37 cellular contexts compared by ENCODE assay signal in the genomic region with DNA sequence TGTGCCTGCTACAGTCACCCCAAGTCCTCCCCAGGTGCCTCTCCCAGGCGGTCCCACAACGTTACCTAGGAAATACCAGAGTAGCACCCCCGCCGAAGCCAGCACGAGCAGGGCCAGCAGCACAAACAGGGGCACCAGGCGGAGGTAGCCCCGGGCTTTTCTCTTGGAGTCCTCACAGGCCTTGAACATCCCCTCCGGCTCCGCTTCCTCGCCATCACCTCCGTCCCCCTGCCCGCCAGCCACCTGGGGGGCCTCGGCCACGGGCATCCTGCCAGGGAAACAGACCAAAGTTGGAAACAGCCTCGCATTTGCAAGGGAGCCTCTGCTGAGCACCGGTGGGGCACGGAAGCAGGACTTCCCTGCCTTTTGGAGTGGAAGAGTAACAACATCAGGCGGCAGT. TPM values are rescaled to one million over a fixed set of nuclear protein-coding genes. Genes with fewer than 3 reads are reported as not detected.
"Had no signal": no experiment of that assay in that cellular context is flagged by ENCODE, and none has a peak within 500 bp of the region (broad histone marks: within the 10 kb centered on the region; RNA-seq: fewer than 3 reads in every experiment).

No MANE protein-coding gene starts in this region.

- H3K27me3 ChIP-seq: adrenal gland, body of pancreas had no signal

- H3K9me3 ChIP-seq: adrenal gland, body of pancreas, breast epithelium had no signal

- H3K36me3 Mint-ChIP-seq: activated CD4-positive, alpha-beta memory T cell treated with anti-CD3 and anti-CD28 coated beads for 36 hours; activated naive CD4-positive, alpha-beta T cell treated with anti-CD3 and anti-CD28 coated beads, Interleukin-2, amount 50 U/mL, for 72 hours; activated naive CD8-positive, alpha-beta T cell treated with anti-CD3 and anti-CD28 coated beads for 36 hours had no signal

- H3K4me1 ChIP-seq: adrenal gland, body of pancreas, breast epithelium had no signal

- H3K9me3 Mint-ChIP-seq: activated B cell treated with CpG ODN at 0.5 μM for 24 hours; activated CD4-positive, alpha-beta memory T cell treated with anti-CD3 and anti-CD28 coated beads for 36 hours; activated CD4-positive, alpha-beta T cell treated with anti-CD3 and anti-CD28 coated beads, Interleukin-2, amount 10 ng/mL, durations not matched to agents 24 days and 14 days; activated CD8-positive, alpha-beta T cell treated with anti-CD3 and anti-CD28 coated beads for 36 hours; activated naive CD4-positive, alpha-beta T cell treated with anti-CD3 and anti-CD28 coated beads for 36 hours; activated naive CD4-positive, alpha-beta T cell treated with anti-CD3 and anti-CD28 coated beads, Interleukin-2, amount 50 U/mL, for 72 hours; activated naive CD8-positive, alpha-beta T cell treated with anti-CD3 and anti-CD28 coated beads for 36 hours; activated T-cell treated with anti-CD3 and anti-CD28 coated beads, Interleukin-2, amount 50 U/mL, for 4 hours; activated T-cell treated with anti-CD3 and anti-CD28 coated beads, Interleukin-2, amount 50 U/mL, for 72 hours; activated T-helper 1 cell treated with anti-CD3 and anti-CD28 coated beads, Interleukin-12 subunit alpha, Interleukin-12 subunit beta, Interleukin-2, Interleukin-4 antibody, amounts not matched to agents 30 ng/mL and 10 ng/mL and 1 ng/mL, durations not matched to agents 14 hours and 24 hours and 36 hours; activated T-helper 17 cell treated with anti-CD3 and anti-CD28 coated beads, Interleukin-2, amount 50 U/mL, for 72 hours; T-helper 1 cell treated with Interleukin-12 subunit alpha and Interleukin-12 subunit beta and Interleukin-4 antibody, amounts not matched to agents 30 μg/mL and 1 μg/mL, for 36 hours; T-helper 2 cell treated with Interferon-gamma antibody and Interleukin-4, amounts not matched to agents 5 μg/mL and 100 μg/mL, for 36 hours had no signal

- H3K4me3 ChIP-seq: adrenal gland, body of pancreas, breast epithelium had no signal

- H3K36me3 ChIP-seq: adrenal gland, brain microvascular endothelial cell, breast epithelium had no signal

- H3K27ac Mint-ChIP-seq: activated B cell treated with CpG ODN at 0.5 μM for 24 hours; activated CD4-positive, alpha-beta memory T cell treated with anti-CD3 and anti-CD28 coated beads for 36 hours; activated CD4-positive, alpha-beta T cell treated with anti-CD3 and anti-CD28 coated beads, Interleukin-2, amount 10 ng/mL, durations not matched to agents 24 days and 14 days; activated CD8-positive, alpha-beta T cell treated with anti-CD3 and anti-CD28 coated beads for 36 hours; activated naive CD4-positive, alpha-beta T cell treated with anti-CD3 and anti-CD28 coated beads for 36 hours; activated naive CD8-positive, alpha-beta T cell treated with anti-CD3 and anti-CD28 coated beads for 36 hours; activated T-cell treated with anti-CD3 and anti-CD28 coated beads, Interleukin-2, amount 50 U/mL, for 72 hours; activated T-helper 1 cell treated with anti-CD3 and anti-CD28 coated beads, Interleukin-12 subunit alpha, Interleukin-12 subunit beta, Interleukin-2, Interleukin-4 antibody, amounts not matched to agents 30 ng/mL and 10 ng/mL and 1 ng/mL, durations not matched to agents 14 hours and 24 hours and 36 hours; T-helper 1 cell treated with Interleukin-12 subunit alpha and Interleukin-12 subunit beta and Interleukin-4 antibody, amounts not matched to agents 30 μg/mL and 1 μg/mL, for 36 hours; T-helper 2 cell treated with Interferon-gamma antibody and Interleukin-4, amounts not matched to agents 5 μg/mL and 100 μg/mL, for 36 hours had no signal

- H3K27me3 Mint-ChIP-seq: activated CD4-positive, alpha-beta memory T cell treated with anti-CD3 and anti-CD28 coated beads for 36 hours; activated CD4-positive, alpha-beta T cell treated with anti-CD3 and anti-CD28 coated beads, Interleukin-2, amount 10 ng/mL, durations not matched to agents 24 days and 14 days; activated CD8-positive, alpha-beta T cell treated with anti-CD3 and anti-CD28 coated beads for 36 hours; activated T-helper 17 cell treated with anti-CD3 and anti-CD28 coated beads, Interleukin-2, amount 50 U/mL, for 72 hours had no signal

- H3K27ac ChIP-seq: adrenal gland, body of pancreas, brain microvascular endothelial cell, breast epithelium, VCaP had no signal

- ATAC-seq: activated CD8-positive, alpha-beta T cell treated with anti-CD3 and anti-CD28 coated beads for 36 hours; activated T-cell treated with anti-CD3 and anti-CD28 coated beads, Interleukin-2, amount 50 U/mL, for 4 hours; activated T-cell treated with anti-CD3 and anti-CD28 coated beads, Interleukin-2, amount 50 U/mL, for 72 hours; body of pancreas had no signal

- H3K4me3 Mint-ChIP-seq: activated B cell treated with CpG ODN at 0.5 μM for 24 hours; activated CD4-positive, alpha-beta memory T cell treated with anti-CD3 and anti-CD28 coated beads for 36 hours; activated CD4-positive, alpha-beta T cell treated with anti-CD3 and anti-CD28 coated beads, Interleukin-2, amount 10 ng/mL, durations not matched to agents 24 days and 14 days; activated CD8-positive, alpha-beta T cell treated with anti-CD3 and anti-CD28 coated beads for 36 hours; activated naive CD4-positive, alpha-beta T cell treated with anti-CD3 and anti-CD28 coated beads for 36 hours; activated naive CD8-positive, alpha-beta T cell treated with anti-CD3 and anti-CD28 coated beads for 36 hours; activated T-cell treated with anti-CD3 and anti-CD28 coated beads, Interleukin-2, amount 50 U/mL, for 4 hours; activated T-cell treated with anti-CD3 and anti-CD28 coated beads, Interleukin-2, amount 50 U/mL, for 72 hours; activated T-helper 1 cell treated with anti-CD3 and anti-CD28 coated beads, Interleukin-12 subunit alpha, Interleukin-12 subunit beta, Interleukin-2, Interleukin-4 antibody, amounts not matched to agents 30 ng/mL and 10 ng/mL and 1 ng/mL, durations not matched to agents 14 hours and 24 hours and 36 hours; T-helper 1 cell treated with Interleukin-12 subunit alpha and Interleukin-12 subunit beta and Interleukin-4 antibody, amounts not matched to agents 30 μg/mL and 1 μg/mL, for 36 hours; T-helper 2 cell treated with Interferon-gamma antibody and Interleukin-4, amounts not matched to agents 5 μg/mL and 100 μg/mL, for 36 hours had no signal

- DNase-seq: activated B cell treated with CpG ODN at 0.5 μM for 24 hours; activated CD4-positive, alpha-beta memory T cell treated with anti-CD3 and anti-CD28 coated beads for 36 hours; activated CD4-positive, alpha-beta T cell treated with anti-CD3 and anti-CD28 coated beads for 4 hours; activated CD4-positive, alpha-beta T cell treated with anti-CD3 and anti-CD28 coated beads, Interleukin-2, amount 10 ng/mL, durations not matched to agents 24 days and 14 days; activated CD4-positive, alpha-beta T cell treated with anti-CD3 and anti-CD28 coated beads, Interleukin-2, amount 50 U/mL, for 1 hour; activated CD4-positive, alpha-beta T cell treated with anti-CD3 and anti-CD28 coated beads, Interleukin-2, amount 50 U/mL, for 4 hours; activated CD4-positive, CD25-positive, alpha-beta regulatory T cell treated with anti-CD3 and anti-CD28 coated beads, Interleukin-2, amount 50 U/mL, for 72 hours; activated CD8-positive, alpha-beta T cell treated with anti-CD3 and anti-CD28 coated beads for 36 hours; activated effector memory CD4-positive, alpha-beta T cell treated with anti-CD3 and anti-CD28 coated beads, Interleukin-2, amount 50 U/mL, for 16 hours; activated gamma-delta T cell treated with Interleukin-2 at 50 U/mL for 16 hours; activated naive CD4-positive, alpha-beta T cell; activated naive CD4-positive, alpha-beta T cell treated with anti-CD3 and anti-CD28 coated beads for 36 hours; activated naive CD4-positive, alpha-beta T cell treated with anti-CD3 and anti-CD28 coated beads, Interleukin-2, amount 50 U/mL, for 16 hours; activated naive CD8-positive, alpha-beta T cell treated with anti-CD3 and anti-CD28 coated beads for 36 hours; activated T-cell treated with anti-CD3 and anti-CD28 coated beads for 4 hours; activated T-cell treated with anti-CD3 and anti-CD28 coated beads, Interleukin-2, amount 50 U/mL, for 1 hour; activated T-cell treated with anti-CD3 and anti-CD28 coated beads, Interleukin-2, amount 50 U/mL, for 4 hours; activated T-cell treated with anti-CD3 and anti-CD28 coated beads, Interleukin-2, amount 50 U/mL, for 72 hours; adrenal gland; amniotic stem cell; aorta; body of pancreas; brain microvascular endothelial cell; central memory CD4-positive, alpha-beta T cell; SW 1271; T-helper 1 cell; T-helper 2 cell; T-helper 9 cell had no signal

RNA-seq across cellular contexts. Expression of gene TMPRSS6, which starts 6.4 kb away (rescaled TPM):
- total RNA-seq: aorta, astrocyte, cardiac septum had no signal
- polyA plus RNA-seq: aorta had no signal
